In genomic region chr10:3123571-3124411, GRCh38 we compare ENCODE assay signal across 20 cellular contexts.
"Had no signal": no experiment of that assay in that cellular context is flagged by ENCODE, and none has a peak within 500 bp of the region (broad histone marks: within the 10 kb centered on the region; RNA-seq: fewer than 3 reads in every experiment).

No MANE protein-coding gene starts in this region.

- H3K27ac ChIP-seq: colonic mucosa, hepatocyte, prostate gland, right lobe of liver had no signal

- H3K27ac Mint-ChIP-seq: nephron; stimulated activated naive CD8-positive, alpha-beta T cell treated with anti-CD3 and anti-CD28 coated beads, Interleukin-15, Interleukin-2, amounts not matched to agents 100 ng/mL and 50 ng/mL, for 24 hours; T-cell had no signal

- H3K9me3 ChIP-seq: colonic mucosa, prostate gland, right lobe of liver had no signal

- H3K4me1 Mint-ChIP-seq: T-cell had no signal

- H3K4me3 Mint-ChIP-seq: activated T-cell treated with anti-CD3 and anti-CD28 coated beads, Interleukin-2, amount 50 U/mL, for 24 hours; nephron; stimulated activated naive CD8-positive, alpha-beta T cell treated with anti-CD3 and anti-CD28 coated beads, Interleukin-15, Interleukin-2, amounts not matched to agents 100 ng/mL and 50 ng/mL, for 24 hours; T-cell had no signal

- H3K9me3 Mint-ChIP-seq: activated T-cell treated with anti-CD3 and anti-CD28 coated beads, Interleukin-2, amount 50 U/mL, for 24 hours; nephron; stimulated activated naive CD8-positive, alpha-beta T cell treated with anti-CD3 and anti-CD28 coated beads, Interleukin-15, Interleukin-2, amounts not matched to agents 100 ng/mL and 50 ng/mL, for 24 hours had no signal

- ATAC-seq: activated CD4-positive, CD25-positive, alpha-beta regulatory T cell treated with anti-CD3 and anti-CD28 coated beads, Interleukin-2, amount 50 U/mL, for 24 hours; esophagus mucosa; left lobe of liver; T-cell had no signal

- H3K27me3 ChIP-seq: colonic mucosa, hepatocyte, right lobe of liver had no signal

- DNase-seq: activated CD4-positive, alpha-beta T cell treated with anti-CD3 and anti-CD28 coated beads, Interleukin-2, amount 50 U/mL, for 1 hour; activated effector memory CD4-positive, alpha-beta T cell treated with Interleukin-2 at 50 U/mL for 16 hours; activated naive CD4-positive, alpha-beta T cell treated with anti-CD3 and anti-CD28 coated beads, Interleukin-2, amount 50 U/mL, for 16 hours; activated T-cell treated with anti-CD3 and anti-CD28 coated beads, Interleukin-2, amount 50 U/mL, for 24 hours; colonic mucosa; islet precursor cell; occipital lobe; right lobe of liver; stimulated activated CD4-positive, alpha-beta T cell treated with anti-CD3 and anti-CD28 coated beads, Interleukin-4, amount 100 ng/mL, for 4 hours; stimulated activated CD8-positive, alpha-beta memory T cell treated with anti-CD3 and anti-CD28 coated beads, Interleukin-4, amount 100 ng/mL, for 48 hours; T-cell; T-helper 9 cell had no signal

- H3K27me3 Mint-ChIP-seq: activated T-cell treated with anti-CD3 and anti-CD28 coated beads, Interleukin-2, amount 50 U/mL, for 24 hours; stimulated activated naive CD8-positive, alpha-beta T cell treated with anti-CD3 and anti-CD28 coated beads, Interleukin-15, Interleukin-2, amounts not matched to agents 100 ng/mL and 50 ng/mL, for 24 hours; T-cell had no signal

- H3K4me1 ChIP-seq: colonic mucosa, prostate gland, right lobe of liver had no signal

- H3K36me3 ChIP-seq: right lobe of liver had no signal

- H3K4me3 ChIP-seq: colonic mucosa, hepatocyte, prostate gland, right lobe of liver, smooth muscle cell had no signal
